Comparison of ENCODE assay signal across 14 cellular contexts in genomic region chr1:66947267-66947666, GRCh38. TPM values are rescaled to one million over a fixed set of nuclear protein-coding genes. Genes with fewer than 3 reads are reported as not detected.
A peak's percentile ranks its signal among the peaks of the same experiment; 100 is the strongest.
DNase-seq lines count a peak whose midpoint lies in the region; ATAC-seq and TF ChIP-seq lines count a peak whose summit lies in the region.
"Had no signal": no experiment of that assay in that cellular context is flagged by ENCODE, and none has a peak within 500 bp of the region (broad histone marks: within the 10 kb centered on the region; RNA-seq: fewer than 3 reads in every experiment).

No MANE protein-coding gene starts in this region.

- H3K4me1 Mint-ChIP-seq in activated naive CD4-positive, alpha-beta T cell treated with anti-CD3 and anti-CD28 coated beads for 36 hours (ENCODE audit: low read depth): peaks cover 31% of the 10 kb centered on the region
- peaks cover 23% of the 10 kb centered on the region for H3K4me1 Mint-ChIP-seq in activated naive CD4-positive, alpha-beta T cell treated with anti-CD3 and anti-CD28 coated beads, Interleukin-2, amount 10 ng/mL, durations not matched to agents 7 days and 5 days
- peaks cover 17% of the 10 kb centered on the region for H3K4me1 Mint-ChIP-seq in endothelial cell (ENCODE audit: unreplicated experiment)
- H3K4me1 Mint-ChIP-seq in stimulated activated memory B cell treated with anti-CD40 and anti-IgM and Interleukin-4, amounts not matched to agents 10 μg/mL and 1 μg/mL and 100 μg/mL, for 72 hours: peaks cover 32% of the 10 kb centered on the region

- H3K9me3 Mint-ChIP-seq in activated naive CD4-positive, alpha-beta T cell treated with anti-CD3 and anti-CD28 coated beads for 36 hours: no peaks in the 10 kb centered on the region
- no peaks in the 10 kb centered on the region for H3K9me3 Mint-ChIP-seq in activated naive CD4-positive, alpha-beta T cell treated with anti-CD3 and anti-CD28 coated beads, Interleukin-2, amount 10 ng/mL, durations not matched to agents 7 days and 5 days
- H3K9me3 Mint-ChIP-seq in endothelial cell (ENCODE audit: unreplicated experiment): no peaks in the 10 kb centered on the region
- no peaks in the 10 kb centered on the region for H3K9me3 Mint-ChIP-seq in stimulated activated memory B cell treated with anti-CD40 and anti-IgM and Interleukin-4, amounts not matched to agents 10 μg/mL and 1 μg/mL and 100 μg/mL, for 72 hours

- ATAC-seq in Panc1 (no peak), HG03439 (IDR thresholded peaks at IDR 0.05; ENCODE audit: unreplicated experiment) (no peak)
- no peak for ATAC-seq in stimulated activated memory B cell treated with anti-CD40 and anti-IgM and Interleukin-4, amounts not matched to agents 10 μg/mL and 1 μg/mL and 100 μg/mL, for 72 hours
- ATAC-seq: left colon had no signal

- 0 out of 2 replicates have a peak overlapping the region, but pooled peaks have one; percentile 24 for H3K27ac ChIP-seq in Panc1 (ENCODE audit: low read length)
- H3K27ac ChIP-seq: prostate gland, SJCRH30, vagina had no signal

- intact Hi-C loops in activated naive CD4-positive, alpha-beta T cell treated with anti-CD3 and anti-CD28 coated beads for 36 hours (cut with micrococcal nuclease): no loop called here
- intact Hi-C loops in Panc1 (cut with micrococcal nuclease; ENCODE audit: unreplicated experiment): no loop called here

- H3K4me3 ChIP-seq in Panc1 (ENCODE audit: low read depth in 2 of 2, low read length in 2 of 2): no peak overlapping the region
- H3K4me3 ChIP-seq: prostate gland, SJCRH30, vagina had no signal

- H3K27me3 Mint-ChIP-seq in activated naive CD4-positive, alpha-beta T cell treated with anti-CD3 and anti-CD28 coated beads for 36 hours (ENCODE audit: low read depth): no peaks in the 10 kb centered on the region
- no peaks in the 10 kb centered on the region for H3K27me3 Mint-ChIP-seq in activated naive CD4-positive, alpha-beta T cell treated with anti-CD3 and anti-CD28 coated beads, Interleukin-2, amount 10 ng/mL, durations not matched to agents 7 days and 5 days
- H3K27me3 Mint-ChIP-seq in endothelial cell (ENCODE audit: unreplicated experiment): peaks cover 2% of the 10 kb centered on the region
- no peaks in the 10 kb centered on the region for H3K27me3 Mint-ChIP-seq in stimulated activated memory B cell treated with anti-CD40 and anti-IgM and Interleukin-4, amounts not matched to agents 10 μg/mL and 1 μg/mL and 100 μg/mL, for 72 hours

- H3K36me3 Mint-ChIP-seq in activated naive CD4-positive, alpha-beta T cell treated with anti-CD3 and anti-CD28 coated beads for 36 hours (ENCODE audit: low read depth): peaks cover 28% of the 10 kb centered on the region
- peaks cover 48% of the 10 kb centered on the region for H3K36me3 Mint-ChIP-seq in activated naive CD4-positive, alpha-beta T cell treated with anti-CD3 and anti-CD28 coated beads, Interleukin-2, amount 10 ng/mL, durations not matched to agents 7 days and 5 days
- peaks cover 3% of the 10 kb centered on the region for H3K36me3 Mint-ChIP-seq in endothelial cell (ENCODE audit: low read depth, unreplicated experiment)
- H3K36me3 Mint-ChIP-seq in stimulated activated memory B cell treated with anti-CD40 and anti-IgM and Interleukin-4, amounts not matched to agents 10 μg/mL and 1 μg/mL and 100 μg/mL, for 72 hours: peaks cover 50% of the 10 kb centered on the region

- H3K36me3 ChIP-seq in Panc1 (ENCODE audit: control insufficient read depth, insufficient read depth, low read length): peaks cover 29% of the 10 kb centered on the region; the same call in 1 of the 2 replicates
- H3K36me3 ChIP-seq: prostate gland had no signal

- H3K4me3 Mint-ChIP-seq in activated naive CD4-positive, alpha-beta T cell treated with anti-CD3 and anti-CD28 coated beads for 36 hours: no peak overlapping the region
- no peak overlapping the region for H3K4me3 Mint-ChIP-seq in activated naive CD4-positive, alpha-beta T cell treated with anti-CD3 and anti-CD28 coated beads, Interleukin-2, amount 10 ng/mL, durations not matched to agents 7 days and 5 days
- H3K4me3 Mint-ChIP-seq in endothelial cell (ENCODE audit: unreplicated experiment): no peak overlapping the region
- H3K4me3 Mint-ChIP-seq in stimulated activated memory B cell treated with anti-CD40 and anti-IgM and Interleukin-4, amounts not matched to agents 10 μg/mL and 1 μg/mL and 100 μg/mL, for 72 hours: no peak overlapping the region

- BruUV-seq in Panc1 (replicated peaks; lab: Mats Ljungman, UMichigan): no TSS peak

- H3K27me3 ChIP-seq in Panc1 (ENCODE audit: control insufficient read depth, insufficient read depth, low read length): no peaks in the 10 kb centered on the region
- H3K27me3 ChIP-seq: SJCRH30, vagina had no signal

- TF ChIP-seq CTCF in Panc1 (IDR thresholded peaks at IDR 0.05): no peak
- no peak for TF ChIP-seq CTCF in endothelial cell (IDR thresholded peaks at IDR 0.05; ENCODE audit: unreplicated experiment)

- peak overlapping the region; percentile 17 for H3K27ac Mint-ChIP-seq in activated naive CD4-positive, alpha-beta T cell treated with anti-CD3 and anti-CD28 coated beads for 36 hours
- H3K27ac Mint-ChIP-seq in activated naive CD4-positive, alpha-beta T cell treated with anti-CD3 and anti-CD28 coated beads, Interleukin-2, amount 10 ng/mL, durations not matched to agents 7 days and 5 days: no peak overlapping the region
- peak overlapping the region; percentile 77 for H3K27ac Mint-ChIP-seq in endothelial cell (ENCODE audit: unreplicated experiment)
- peak overlapping the region; percentile 31 for H3K27ac Mint-ChIP-seq in stimulated activated memory B cell treated with anti-CD40 and anti-IgM and Interleukin-4, amounts not matched to agents 10 μg/mL and 1 μg/mL and 100 μg/mL, for 72 hours

- CTCF ChIA-PET in activated naive CD4-positive, alpha-beta T cell treated with anti-CD3 and anti-CD28 coated beads for 36 hours (lab: Charles Lee): interaction anchor here (0.7 to 1.2 kb wide), 2 partner anchors 13 to 22 kb away, joined by 4 to 5 read pairs; partner anchors contain the start of gene MIER1
- CTCF ChIA-PET in activated naive CD4-positive, alpha-beta T cell treated with anti-CD3 and anti-CD28 coated beads, Interleukin-2, amount 10 ng/mL, durations not matched to agents 7 days and 5 days (lab: Charles Lee): no interaction called here
- CTCF ChIA-PET in Panc1 (lab: Charles Lee): no interaction called here

- in situ Hi-C loops in Panc1 (cut with HindIII; ENCODE audit: low pct_unique_long_range_greater_than_20kb, low sequenced_read_pairs): no loop called here

- POLR2A ChIA-PET in Panc1 (lab: Charles Lee): interaction anchor here (0.6 kb wide), 1 partner anchor 10 kb away, joined by 9 read pairs; no protein-coding TSS in a partner anchor

- peaks cover 21% of the 10 kb centered on the region for H3K4me1 ChIP-seq in Panc1 (ENCODE audit: control insufficient read depth, insufficient read depth, low read length)
- H3K4me1 ChIP-seq: prostate gland, SJCRH30 had no signal

- no peaks in the 10 kb centered on the region for H3K9me3 ChIP-seq in Panc1 (ENCODE audit: control insufficient read depth, insufficient read depth, low read depth, low read length)
- H3K9me3 ChIP-seq: prostate gland, SJCRH30, vagina had no signal

- DNase-seq in activated naive CD4-positive, alpha-beta T cell treated with anti-CD3 and anti-CD28 coated beads for 36 hours: no peak
- no peak for DNase-seq in activated naive CD4-positive, alpha-beta T cell treated with anti-CD3 and anti-CD28 coated beads, Interleukin-2, amount 10 ng/mL, durations not matched to agents 7 days and 5 days
- DNase-seq in Panc1 (ENCODE audit: low read depth, low spot score): no peak
- DNase-seq in endothelial cell (ENCODE audit: low spot score): no peak
- no peak for DNase-seq in SKM-1 (lab: John Stamatoyannopoulos, UW; ENCODE audit: unreplicated experiment)
- no peak for DNase-seq in HPDE6-E6E7 (ENCODE audit: extremely low spot score)
- DNase-seq: KBM-7, left colon, NCI-H345, SJCRH30 had no signal

RNA-seq across cellular contexts. Expression of gene MIER1, which starts 22.5 kb away (rescaled TPM):
- 10 to 100 TPM; 56.5 to 58.3 TPM for total RNA-seq in activated naive CD4-positive, alpha-beta T cell treated with anti-CD3 and anti-CD28 coated beads for 36 hours
- total RNA-seq in Panc1 (2021; ENCODE audit: unreplicated experiment) (33.7 TPM), endothelial cell (ENCODE audit: unreplicated experiment) (33.2 TPM)
- polyA plus RNA-seq in Panc1 (2012; ENCODE audit: insufficient read length): 11.7 TPM

RNA-seq across cellular contexts. Expression of gene DNAI4, which starts 22.6 kb away (rescaled TPM):
- 1 to 10 TPM in 1 of 2 experiments, under 1 TPM in 1; 0.83 to 1.5 TPM for total RNA-seq in activated naive CD4-positive, alpha-beta T cell treated with anti-CD3 and anti-CD28 coated beads for 36 hours
- 7.2 TPM for total RNA-seq in Panc1 (2021; ENCODE audit: unreplicated experiment)
- polyA plus RNA-seq in Panc1 (2012; ENCODE audit: insufficient read length): 3.4 TPM
- 5.1 TPM for total RNA-seq in endothelial cell (ENCODE audit: unreplicated experiment)
